ENCODE assay signal across 14 cellular contexts in the genomic region with DNA sequence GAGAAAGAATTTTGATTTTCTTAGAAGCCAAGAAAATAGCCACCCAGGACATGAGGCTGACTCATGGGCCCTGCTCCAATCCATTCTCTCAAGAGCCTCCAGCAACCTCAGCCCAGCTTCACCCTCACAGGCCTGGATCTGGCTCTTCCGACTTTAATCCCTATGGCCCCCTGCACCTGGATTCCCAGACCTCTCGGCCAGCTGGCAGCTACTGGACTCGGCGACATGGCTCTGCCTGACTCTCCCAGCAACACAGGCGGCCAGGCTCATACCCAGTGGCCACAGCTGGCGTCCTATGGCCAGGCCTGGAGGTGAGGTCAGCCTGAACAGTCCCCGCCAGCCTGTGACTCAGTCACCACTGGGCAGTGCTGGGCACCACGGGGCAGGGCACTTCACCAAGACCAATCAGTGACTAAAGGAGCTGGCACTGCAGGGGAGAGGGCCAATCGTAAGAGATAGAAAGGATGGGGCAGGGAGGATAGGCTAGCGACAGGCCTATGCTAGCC. TPM values are rescaled to one million over a fixed set of nuclear protein-coding genes. Genes with fewer than 3 reads are reported as not detected.
A peak's percentile ranks its signal among the peaks of the same experiment; 100 is the strongest.
DNase-seq lines count a peak whose midpoint lies in the region; ATAC-seq and TF ChIP-seq lines count a peak whose summit lies in the region.
"Had no signal": no experiment of that assay in that cellular context is flagged by ENCODE, and none has a peak within 500 bp of the region (broad histone marks: within the 10 kb centered on the region; RNA-seq: fewer than 3 reads in every experiment).

No MANE protein-coding gene starts in this region.

- peaks cover 2% of the 10 kb centered on the region for H3K27me3 Mint-ChIP-seq in Caco-2 (ENCODE audit: insufficient read depth, unreplicated experiment)

- peak overlapping the region; percentile 55 for H3K27ac Mint-ChIP-seq in Caco-2 (ENCODE audit: unreplicated experiment)
- H3K27ac Mint-ChIP-seq: activated CD4-positive, alpha-beta T cell treated with anti-CD3 and anti-CD28 coated beads, Interleukin-2, amount 10 ng/mL, durations not matched to agents 24 days and 14 days had no signal

- H3K36me3 ChIP-seq in Caco-2 (ENCODE audit: control insufficient read depth, insufficient read depth, low read length) (no peaks in the 10 kb centered on the region), MG63 (no peaks in the 10 kb centered on the region), right atrium auricular region (no peaks in the 10 kb centered on the region)
- H3K36me3 ChIP-seq: right lobe of liver had no signal

- H3K4me3 ChIP-seq in Caco-2 (ENCODE audit: low read depth, low read length) = no peak overlapping the region
- H3K4me3 ChIP-seq in MG63 = no peak overlapping the region
- H3K4me3 ChIP-seq in fibroblast of mammary gland (ENCODE audit: control insufficient read depth, low read depth, low read length) = no peak overlapping the region
- no peak overlapping the region for H3K4me3 ChIP-seq in right atrium auricular region
- H3K4me3 ChIP-seq: right lobe of liver had no signal

- H3K9me3 Mint-ChIP-seq in Caco-2 (ENCODE audit: unreplicated experiment) = peaks cover 10% of the 10 kb centered on the region
- H3K9me3 Mint-ChIP-seq: central memory CD8-positive, alpha-beta T cell had no signal

- H3K9me3 ChIP-seq in Caco-2 = peaks cover 12% of the 10 kb centered on the region
- H3K9me3 ChIP-seq in MG63 = peaks cover 9% of the 10 kb centered on the region
- H3K9me3 ChIP-seq in right atrium auricular region = peaks cover 0 to 10% of the 10 kb centered on the region in 2 donors
- H3K9me3 ChIP-seq: right lobe of liver had no signal

- H3K4me1 ChIP-seq in Caco-2 = no peaks in the 10 kb centered on the region
- H3K4me1 ChIP-seq in right atrium auricular region = peaks cover 0 to 20% of the 10 kb centered on the region in 2 donors
- H3K4me1 ChIP-seq: right lobe of liver had no signal

- TF ChIP-seq CTCF in Caco-2 (IDR thresholded peaks at IDR 0.05; ENCODE audit: insufficient read depth in 1 of 2, low read depth in 1 of 2, low read length in 1 of 2, severe bottlenecking in 1 of 2, unreplicated experiment in 1 of 2) = no peak
- no peak for TF ChIP-seq CTCF in fibroblast of mammary gland (conservative IDR thresholded peaks at IDR 0.05; ENCODE audit: control insufficient read depth, insufficient read depth, low read depth, low read length)
- TF ChIP-seq CTCF in right atrium auricular region (IDR thresholded peaks at IDR 0.05) = no peak

- no peaks in the 10 kb centered on the region for H3K36me3 Mint-ChIP-seq in Caco-2 (ENCODE audit: insufficient read depth, unreplicated experiment)

- H3K27me3 ChIP-seq in Caco-2 (replicated peaks; ENCODE audit: control insufficient read depth, insufficient read depth, low read length) = no peaks in the 10 kb centered on the region
- no peaks in the 10 kb centered on the region for H3K27me3 ChIP-seq in MG63
- no peaks in the 10 kb centered on the region for H3K27me3 ChIP-seq in right atrium auricular region
- H3K27me3 ChIP-seq: right lobe of liver had no signal

- H3K4me3 Mint-ChIP-seq in Caco-2 (ENCODE audit: unreplicated experiment) = no peak overlapping the region
- H3K4me3 Mint-ChIP-seq: activated CD4-positive, alpha-beta T cell treated with anti-CD3 and anti-CD28 coated beads, Interleukin-2, amount 10 ng/mL, durations not matched to agents 24 days and 14 days; central memory CD8-positive, alpha-beta T cell had no signal

- no TSS peak for BruUV-seq in Caco-2 (replicated peaks; lab: Mats Ljungman, UMichigan)

- H3K4me1 Mint-ChIP-seq in Caco-2 (ENCODE audit: low read depth, unreplicated experiment) = no peaks in the 10 kb centered on the region
- H3K4me1 Mint-ChIP-seq: activated CD4-positive, alpha-beta T cell treated with anti-CD3 and anti-CD28 coated beads, Interleukin-2, amount 10 ng/mL, durations not matched to agents 24 days and 14 days; central memory CD8-positive, alpha-beta T cell had no signal

- intact Hi-C loops in Caco-2 (cut with micrococcal nuclease; ENCODE audit: unreplicated experiment) (no loop called here), posterior cingulate gyrus (cut with DNase I) (no loop called here)

- CTCF ChIA-PET in Caco-2 (lab: Charles Lee) = no interaction called here

- DNase-seq in Caco-2 = peak in 1 of 2 experiments; percentile 21
- DNase-seq in MG63 = peak; percentile 100
- DNase-seq in fibroblast of mammary gland (ENCODE audit: low read depth) = peak; percentile 42
- DNase-seq in posterior cingulate gyrus = peak in 7 of 10 donors; percentile 43 to 94 (median 71)
- DNase-seq in right atrium auricular region (ENCODE audit: low spot score) = no peak
- DNase-seq in T-helper 1 cell = no peak
- DNase-seq: activated CD4-positive, alpha-beta T cell treated with anti-CD3 and anti-CD28 coated beads, Interleukin-2, amount 10 ng/mL, durations not matched to agents 24 days and 14 days; GF-D8; NCI-H2171 had no signal

- POLR2A ChIA-PET in Caco-2 (lab: Charles Lee) = interaction anchor here (1.2 kb wide), 1 partner anchor 24 kb away, joined by 3 read pairs; the partner anchor contains the start of gene P4HA2

- H3K27ac ChIP-seq in right atrium auricular region = no peak overlapping the region
- H3K27ac ChIP-seq: HL-60, right lobe of liver had no signal

- ATAC-seq in HG03565 (IDR thresholded peaks at IDR 0.05; ENCODE audit: unreplicated experiment) = no peak
- no peak for ATAC-seq in GM19328 (IDR thresholded peaks at IDR 0.05; ENCODE audit: unreplicated experiment)
- ATAC-seq: right lobe of liver had no signal

RNA-seq across cellular contexts. Expression of gene PDLIM4, which starts 6.2 kb away (rescaled TPM):
- not detected in 2 replicates for total RNA-seq in Caco-2 (2022)
- 71.1 and 130 TPM in 2 replicates for total RNA-seq in MG63 (2014; rRNA removed; shearing (Covaris generic); ENCODE audit: low replicate concordance)
- 10 to 100 TPM; 13.4 to 96.7 TPM for total RNA-seq in right atrium auricular region

RNA-seq across cellular contexts. Expression of gene P4HA2, which starts 23.6 kb away (rescaled TPM):
- 41.0 and 42.3 TPM in 2 replicates for total RNA-seq in Caco-2 (2022)
- total RNA-seq in MG63 (2014; rRNA removed; shearing (Covaris generic); ENCODE audit: low replicate concordance) = 71.0 and 96.8 TPM in 2 replicates
- 10 to 100 TPM; 60.5 to 65.4 TPM for total RNA-seq in right atrium auricular region

RNA-seq across cellular contexts. Expression of gene SLC22A4, which starts 42.9 kb away (rescaled TPM):
- total RNA-seq in Caco-2 (2022) = 1.5 and 1.7 TPM in 2 replicates
- 0.03 and 0.35 TPM in 2 replicates for total RNA-seq in MG63 (2014; rRNA removed; shearing (Covaris generic); ENCODE audit: low replicate concordance)
- 1 to 10 TPM; 1.5 to 2.8 TPM for total RNA-seq in right atrium auricular region

Comparison
In these comparisons a context has a peak if more than half of its experiments do, and no peak if none do; other contexts are left out.
1. DNase-seq: peak in MG63 (single experiment), fibroblast of mammary gland (single experiment) and posterior cingulate gyrus (7 of 10); none in right atrium auricular region (single experiment) and T-helper 1 cell (0 of 5).
2. RNA of gene PDLIM4, which starts 6.2 kb away (total RNA-seq): 71.1 to 130 TPM in MG63 and 13.4 to 96.7 TPM in right atrium auricular region; not detected in Caco-2; every median in the first group is over 10 times any median in the second.